28 cellular contexts compared by ENCODE assay signal in the genomic region with DNA sequence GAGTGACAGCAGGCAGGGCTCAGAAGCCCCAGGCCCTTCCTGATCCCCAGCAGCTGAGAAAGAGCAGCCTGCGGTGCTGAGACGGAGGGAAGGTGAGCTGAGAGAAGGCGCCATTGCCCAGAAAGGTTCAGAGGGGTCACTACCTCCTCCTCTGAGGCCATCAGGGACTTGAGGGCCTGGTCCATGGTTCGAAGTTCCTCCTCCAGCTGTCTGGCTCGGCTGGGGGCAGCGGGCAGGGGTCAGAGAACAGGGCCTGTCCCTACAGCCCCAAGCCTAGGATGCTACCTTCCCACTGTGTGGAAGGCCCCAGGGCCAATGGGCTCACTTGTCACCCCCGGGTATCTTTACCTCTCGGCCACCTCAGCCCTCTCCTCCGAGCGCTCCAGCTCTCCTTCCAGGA. TPM values are rescaled to one million over a fixed set of nuclear protein-coding genes. Genes with fewer than 3 reads are reported as not detected.
DNase-seq lines count a peak whose midpoint lies in the region; ATAC-seq, FAIRE-seq and TF ChIP-seq lines count a peak whose summit lies in the region.
"Had no signal": no experiment of that assay in that cellular context is flagged by ENCODE, and none has a peak within 500 bp of the region (broad histone marks: within the 10 kb centered on the region; RNA-seq: fewer than 3 reads in every experiment).

No MANE protein-coding gene starts in this region.

- H3K23ac ChIP-seq in IMR-90 (ENCODE audit: low read depth, low read length), result no peak overlapping the region; the same call in 1 of the 2 replicates

- H2AK9ac ChIP-seq in IMR-90 (replicated peaks; ENCODE audit: low read depth, low read length, poor library complexity), result peak overlapping the region; percentile 31

- H3K4me3 Mint-ChIP-seq in astrocyte (ENCODE audit: unreplicated experiment), result peak overlapping the region; percentile 94
- H3K4me3 Mint-ChIP-seq in natural killer cell, result no peak overlapping the region
- H3K4me3 Mint-ChIP-seq in naive thymus-derived CD8-positive, alpha-beta T cell, result no peak overlapping the region
- H3K4me3 Mint-ChIP-seq: activated CD8-positive, alpha-beta T cell treated with anti-CD3 and anti-CD28 coated beads for 36 hours had no signal

- H3K36me3 Mint-ChIP-seq in astrocyte (ENCODE audit: low read depth, unreplicated experiment) (peaks cover 40% of the 10 kb centered on the region), natural killer cell (no peaks in the 10 kb centered on the region)
- H3K36me3 Mint-ChIP-seq in naive thymus-derived CD8-positive, alpha-beta T cell, result no peaks in the 10 kb centered on the region
- H3K36me3 Mint-ChIP-seq: activated naive CD4-positive, alpha-beta T cell treated with anti-CD3 and anti-CD28 coated beads, Interleukin-2, amount 50 U/mL, for 72 hours had no signal

- H3K9ac ChIP-seq in IMR-90 (ENCODE audit: low read depth, low read length) (peak overlapping the region; percentile 24; the same call in 1 of the 2 replicates), astrocyte (ENCODE audit: low read length) (peak overlapping the region; percentile 35), stomach smooth muscle (ENCODE audit: low read length in 2 of 2) (peak overlapping the region; percentile 72 to 86)

- no peak overlapping the region for H4K91ac ChIP-seq in IMR-90 (ENCODE audit: insufficient read depth, low read depth, low read length)

- no peaks in the 10 kb centered on the region for H3K27me3 Mint-ChIP-seq in astrocyte (ENCODE audit: low read depth, unreplicated experiment)
- no peaks in the 10 kb centered on the region for H3K27me3 Mint-ChIP-seq in natural killer cell (ENCODE audit: low read depth in 2 of 2)
- no peaks in the 10 kb centered on the region for H3K27me3 Mint-ChIP-seq in naive thymus-derived CD8-positive, alpha-beta T cell
- H3K27me3 Mint-ChIP-seq: activated CD8-positive, alpha-beta T cell treated with anti-CD3 and anti-CD28 coated beads for 36 hours had no signal

- peak overlapping the region; percentile 22; the same call in 1 of the 2 replicates for H3K14ac ChIP-seq in IMR-90 (replicated peaks; ENCODE audit: low read depth, low read length)

- peaks cover 62% of the 10 kb centered on the region for H3K79me2 ChIP-seq in astrocyte (ENCODE audit: insufficient read depth, low read length)

- no peak for TF ChIP-seq POLR2A in IMR-90 (IDR thresholded peaks at IDR 0.05; ENCODE audit: low read depth, low read length)

- H3K27me3 ChIP-seq in IMR-90 (ENCODE audit: control insufficient read depth, insufficient read depth, low read length) (no peaks in the 10 kb centered on the region), astrocyte (ENCODE audit: insufficient read depth, low read length) (no peaks in the 10 kb centered on the region), stomach smooth muscle (ENCODE audit: control insufficient read depth in 1 of 2, insufficient read depth in 2 of 2, low read length in 2 of 2) (no peaks in the 10 kb centered on the region)
- H3K27me3 ChIP-seq: MG63 had no signal

- no peak overlapping the region for H3K56ac ChIP-seq in IMR-90 (ENCODE audit: extremely low read depth, insufficient read depth, low read length)

- no peak overlapping the region for H4K5ac ChIP-seq in IMR-90 (ENCODE audit: low read depth, low read length)

- TF ChIP-seq CTCF in IMR-90 (conservative IDR thresholded peaks at IDR 0.05; ENCODE audit: low read depth, low read length) (no peak), astrocyte (IDR thresholded peaks at IDR 0.05; ENCODE audit: insufficient read depth, low read depth, low read length) (no peak), natural killer cell (IDR thresholded peaks at IDR 0.05) (no peak)

- no peak overlapping the region for H2BK120ac ChIP-seq in IMR-90 (ENCODE audit: low read depth, low read length)

- no peak overlapping the region for H3K27ac Mint-ChIP-seq in astrocyte (ENCODE audit: unreplicated experiment)
- H3K27ac Mint-ChIP-seq in natural killer cell, result no peak overlapping the region
- peak overlapping the region in 1 of 10 donors; percentile 67 for H3K27ac Mint-ChIP-seq in naive thymus-derived CD8-positive, alpha-beta T cell
- H3K27ac Mint-ChIP-seq: activated CD8-positive, alpha-beta T cell treated with anti-CD3 and anti-CD28 coated beads for 36 hours; progenitor cell of endocrine pancreas had no signal

- H3K9me3 Mint-ChIP-seq in astrocyte (ENCODE audit: unreplicated experiment) (no peaks in the 10 kb centered on the region), natural killer cell (no peaks in the 10 kb centered on the region)
- H3K9me3 Mint-ChIP-seq in naive thymus-derived CD8-positive, alpha-beta T cell, result no peaks in the 10 kb centered on the region
- H3K9me3 Mint-ChIP-seq: activated CD8-positive, alpha-beta T cell treated with anti-CD3 and anti-CD28 coated beads for 36 hours; activated naive CD4-positive, alpha-beta T cell treated with anti-CD3 and anti-CD28 coated beads, Interleukin-2, amount 50 U/mL, for 72 hours had no signal

- no peak overlapping the region for H2BK15ac ChIP-seq in IMR-90 (ENCODE audit: low read depth, low read length)

- peaks cover 13 to 88% of the 10 kb centered on the region in 2 experiments for H3K79me1 ChIP-seq in IMR-90 (ENCODE audit: low read depth in 1 of 2, low read length in 2 of 2)

- in situ Hi-C loops in IMR-90 (cut with MboI; ENCODE audit: low sequenced_read_pairs), result no loop called here

- H3K4me3 ChIP-seq in IMR-90 (ENCODE audit: insufficient read depth, low read depth, low read length), result no peak overlapping the region
- no peak overlapping the region for H3K4me3 ChIP-seq in astrocyte (ENCODE audit: insufficient read depth, low read depth, low read length)
- peak overlapping the region; percentile 92 to 95 for H3K4me3 ChIP-seq in stomach smooth muscle (ENCODE audit: low read length in 2 of 2)
- H3K4me3 ChIP-seq: GM12878, MG63 had no signal

- H4K20me1 ChIP-seq in IMR-90 (ENCODE audit: insufficient read depth, low read length), result peaks cover 98% of the 10 kb centered on the region
- H4K20me1 ChIP-seq in astrocyte (ENCODE audit: insufficient read depth, low read length), result peaks cover 96% of the 10 kb centered on the region

- POLR2A ChIA-PET in IMR-90 (lab: Charles Lee; ENCODE audit: unreplicated experiment), result interaction anchor here (2.8 to 3.8 kb wide), 2 partner anchors 15 to 24 kb away, joined by 11 to 14 read pairs; no protein-coding TSS in a partner anchor
- POLR2A ChIA-PET in naive thymus-derived CD8-positive, alpha-beta T cell (lab: Charles Lee), result interaction anchor here (0.8 kb wide), 1 partner anchor 27 kb away, joined by 3 read pairs; the partner anchor contains the start of genes CCDC107 and RMRP

- H3K4me1 ChIP-seq in IMR-90 (ENCODE audit: control insufficient read depth, insufficient read depth, low read length), result peaks cover 57% of the 10 kb centered on the region
- peaks cover 65% of the 10 kb centered on the region for H3K4me1 ChIP-seq in astrocyte (ENCODE audit: insufficient read depth, low read length)
- peaks cover 59% of the 10 kb centered on the region for H3K4me1 ChIP-seq in stomach smooth muscle (ENCODE audit: control insufficient read depth, insufficient read depth, low read length)

- DNase-seq in IMR-90 (no peak), astrocyte (ENCODE audit: low read depth) (no peak), posterior vena cava (ENCODE audit: low spot score) (peak; percentile 53), RKO (ENCODE audit: low spot score) (no peak), natural killer cell (no peak)
- no peak for DNase-seq in naive thymus-derived CD8-positive, alpha-beta T cell
- DNase-seq: activated CD4-positive, alpha-beta T cell treated with anti-CD3 and anti-CD28 coated beads for 1 hour; activated CD8-positive, alpha-beta T cell treated with anti-CD3 and anti-CD28 coated beads for 36 hours; cerebellar nuclear complex; KG1; MG63; NCI-H1105 treated with DMSO at 0.1 percent for 48 hours; NCI-H2081; NCI-H2227 treated with DMSO at 0.1 percent for 48 hours; NCI-H774; stimulated activated CD4-positive, alpha-beta T cell treated with anti-CD3 and anti-CD28 coated beads, Interleukin-2, amount 100 ng/mL, for 48 hours; T-helper 2 cell had no signal

- H3K9me3 ChIP-seq in IMR-90 (ENCODE audit: control insufficient read depth, insufficient read depth, low read length) (no peaks in the 10 kb centered on the region), astrocyte (ENCODE audit: insufficient read depth, low read depth, low read length) (no peaks in the 10 kb centered on the region), stomach smooth muscle (ENCODE audit: control insufficient read depth in 2 of 2, low read length in 2 of 2) (no peaks in the 10 kb centered on the region)
- H3K9me3 ChIP-seq: MG63 had no signal

- peaks cover 63% of the 10 kb centered on the region for H3K4me1 Mint-ChIP-seq in astrocyte (ENCODE audit: low read depth, unreplicated experiment)
- H3K4me1 Mint-ChIP-seq in natural killer cell, result peaks cover 0 to 10% of the 10 kb centered on the region in 2 donors
- peaks cover 5 to 19% (median 8%) of the 10 kb centered on the region in 4 donors for H3K4me1 Mint-ChIP-seq in naive thymus-derived CD8-positive, alpha-beta T cell

- H2BK20ac ChIP-seq in IMR-90 (ENCODE audit: low read depth, low read length), result no peak overlapping the region

- peaks cover 51% of the 10 kb centered on the region for H3K9me1 ChIP-seq in IMR-90 (ENCODE audit: insufficient read depth, low read length)

- no peak for FAIRE-seq in astrocyte (lab: Jason Lieb, UNC)
- FAIRE-seq: D721Med, GM12878, HTR-8/SVneo, islet of Langerhans had no signal

- CTCF ChIA-PET in IMR-90 (lab: Yijun Ruan, JAX), result interaction anchor here (0.5 to 0.6 kb wide), 2 partner anchors 39 to 44 kb away, joined by 3 read pairs; no protein-coding TSS in a partner anchor

- peak overlapping the region; percentile 11; the same call in 1 of the 2 replicates for H3K27ac ChIP-seq in IMR-90 (ENCODE audit: insufficient read depth, low read length)
- H3K27ac ChIP-seq in astrocyte (ENCODE audit: low read depth, low read length), result no peak overlapping the region
- peak overlapping the region; percentile 100 for H3K27ac ChIP-seq in stomach smooth muscle (ENCODE audit: low read length)

- H3K36me3 ChIP-seq in IMR-90 (ENCODE audit: control insufficient read depth, insufficient read depth, low read length) (peaks cover 67% of the 10 kb centered on the region), astrocyte (ENCODE audit: insufficient read depth, low read length) (peaks cover 58% of the 10 kb centered on the region), stomach smooth muscle (ENCODE audit: control insufficient read depth in 2 of 2, insufficient read depth in 2 of 2, low read length in 2 of 2) (peaks cover 57 to 69% of the 10 kb centered on the region in 2 donors)

- TF ChIP-seq RAD21 in IMR-90 (IDR thresholded peaks at IDR 0.05; ENCODE audit: low read length), result no peak

- H2AK5ac ChIP-seq in IMR-90 (ENCODE audit: low read depth, low read length), result no peak overlapping the region

- H3K4ac ChIP-seq in IMR-90 (ENCODE audit: low read depth, low read length), result no peak overlapping the region

- H4K8ac ChIP-seq in IMR-90 (ENCODE audit: low read depth in 2 of 2, low read length in 2 of 2), result no peak overlapping the region

- H3K18ac ChIP-seq in IMR-90 (ENCODE audit: low read depth, low read length), result no peak overlapping the region

- H2BK5ac ChIP-seq in IMR-90 (ENCODE audit: low read depth, low read length, poor library complexity, severe bottlenecking), result peak overlapping the region; percentile 25

- BruUV-seq in IMR-90 (replicated peaks; lab: Mats Ljungman, UMichigan), result no TSS peak

- ATAC-seq in IMR-90 (ENCODE audit: low read depth), result no peak
- ATAC-seq in GM19467 (IDR thresholded peaks at IDR 0.05; ENCODE audit: unreplicated experiment), result no peak
- no peak for ATAC-seq in natural killer cell
- no peak for ATAC-seq in naive thymus-derived CD8-positive, alpha-beta T cell
- ATAC-seq: activated CD8-positive, alpha-beta T cell treated with anti-CD3 and anti-CD28 coated beads for 36 hours; activated naive CD4-positive, alpha-beta T cell treated with anti-CD3 and anti-CD28 coated beads, Interleukin-2, amount 50 U/mL, for 72 hours; GM12878 had no signal

- 100% methylated on average over 1 of the region's 10 CpGs; no CpG with 5 or more reads in 1 of the 2 experiments for WGBS in IMR-90 (ENCODE audit: extremely low coverage in 2 of 2, insufficient read length in 1 of 2), 2 experiments

- H2AFZ ChIP-seq in IMR-90 (replicated peaks; ENCODE audit: low read length, poor library complexity) (no peak overlapping the region), astrocyte (ENCODE audit: low read depth, low read length) (no peak overlapping the region)

- H3K4me2 ChIP-seq in IMR-90 (ENCODE audit: low read depth, low read length) (peak overlapping the region; percentile 14; the same call in 1 of the 2 replicates), astrocyte (ENCODE audit: low read length) (peak overlapping the region; percentile 100)

- dilution Hi-C loops in IMR-90 (cut with HindIII; ENCODE audit: low sequenced_read_pairs, unreplicated experiment), result no loop called here

- intact Hi-C loops in IMR-90 (cut with micrococcal nuclease) (loop anchor here (10.0 kb wide), 1 partner anchor 80 kb away; the partner anchor contains the start of gene TESK1), posterior vena cava (cut with DNase I) (no loop called here), natural killer cell (cut with micrococcal nuclease) (no loop called here)

RNA-seq across cellular contexts. Expression of gene TPM2, which starts 4.8 kb away (rescaled TPM):
- total RNA-seq in IMR-90 (2012; rRNA removed), result 960 and 1,994 TPM in 2 replicates
- 2,500 and 2,548 TPM in 2 replicates for polyA plus RNA-seq in IMR-90 (2012; rRNA removed)
- polyA plus RNA-seq in IMR-90 (2012; cell fraction: cytosol; rRNA removed), result 1,868 and 3,037 TPM in 2 replicates
- polyA plus RNA-seq in IMR-90 (2012; cell fraction: nucleus; rRNA removed; ENCODE audit: low replicate concordance), result 2,387 and 3,173 TPM in 2 replicates
- total RNA-seq in astrocyte, result 1,947 and 2,001 TPM in 2 replicates
- total RNA-seq in posterior vena cava, result 1,000 to 10,000 TPM; 2,096 to 3,529 TPM
- total RNA-seq in natural killer cell, result 10 to 100 TPM; 20.9 to 23.8 (median 22.9) TPM
- 10 to 100 TPM; 92.3 to 98.5 TPM for total RNA-seq in naive thymus-derived CD8-positive, alpha-beta T cell
- polyA plus RNA-seq in naive thymus-derived CD8-positive, alpha-beta T cell, result under 1 TPM in 1 of 3 donors, not detected in 2; 0.34 TPM
- polyA plus RNA-seq: neural cell had no signal

RNA-seq across cellular contexts. Expression of gene CA9, which starts 11.2 kb away (rescaled TPM):
- total RNA-seq in IMR-90 (2012; rRNA removed), result 0.54 and 0.56 TPM in 2 replicates
- polyA plus RNA-seq in IMR-90 (2012; rRNA removed), result 3.7 and 3.9 TPM in 2 replicates
- 5.2 and 9.9 TPM in 2 replicates for polyA plus RNA-seq in IMR-90 (2012; cell fraction: cytosol; rRNA removed)
- 2.5 and 4.3 TPM in 2 replicates for polyA plus RNA-seq in IMR-90 (2012; cell fraction: nucleus; rRNA removed; ENCODE audit: low replicate concordance)
- not detected in 2 replicates for total RNA-seq in astrocyte
- total RNA-seq in posterior vena cava, result 1 to 10 TPM in 1 of 2 donors, not detected in 1; 1.2 TPM
- total RNA-seq in natural killer cell, result not detected
- not detected for total RNA-seq in naive thymus-derived CD8-positive, alpha-beta T cell
- not detected for polyA plus RNA-seq in naive thymus-derived CD8-positive, alpha-beta T cell
- total RNA-seq: glomerular endothelial cell, mononuclear cell had no signal
- polyA plus RNA-seq: neural cell had no signal

RNA-seq across cellular contexts. Expression of gene ARHGEF39, which starts 19.9 kb away (rescaled TPM):
- total RNA-seq in IMR-90 (2012; rRNA removed), result 0.56 and 2.5 TPM in 2 replicates
- 2.1 and 2.8 TPM in 2 replicates for polyA plus RNA-seq in IMR-90 (2012; rRNA removed)
- 0.82 and 1.1 TPM in 2 replicates for polyA plus RNA-seq in IMR-90 (2012; cell fraction: cytosol; rRNA removed)
- polyA plus RNA-seq in IMR-90 (2012; cell fraction: nucleus; rRNA removed; ENCODE audit: low replicate concordance), result 7.1 and 7.2 TPM in 2 replicates
- total RNA-seq in astrocyte, result 0.53 and 1.0 TPM in 2 replicates
- total RNA-seq in posterior vena cava, result under 1 TPM; 0.29 to 0.46 TPM
- 1 to 10 TPM; 1.3 to 3.2 (median 1.5) TPM for total RNA-seq in natural killer cell
- total RNA-seq in naive thymus-derived CD8-positive, alpha-beta T cell, result under 1 TPM in 1 of 2 experiments, not detected in 1; 0.29 TPM
- under 1 TPM; 0.13 to 0.25 (median 0.24) TPM for polyA plus RNA-seq in naive thymus-derived CD8-positive, alpha-beta T cell

RNA-seq across cellular contexts. Expression of gene CCDC107, which starts 26.8 kb away (rescaled TPM):
- total RNA-seq in IMR-90 (2012; rRNA removed) (6.8 and 10.0 TPM in 2 replicates), astrocyte (15.5 and 18.8 TPM in 2 replicates), posterior vena cava (10 to 100 TPM; 54.6 to 60.3 TPM), natural killer cell (10 to 100 TPM; 30.9 to 37.9 (median 36.8) TPM)
- polyA plus RNA-seq in IMR-90 (2012; rRNA removed), result 21.1 and 24.4 TPM in 2 replicates
- polyA plus RNA-seq in IMR-90 (2012; cell fraction: cytosol; rRNA removed), result 15.4 and 21.2 TPM in 2 replicates
- polyA plus RNA-seq in IMR-90 (2012; cell fraction: nucleus; rRNA removed; ENCODE audit: low replicate concordance), result 17.3 and 33.3 TPM in 2 replicates
- total RNA-seq in naive thymus-derived CD8-positive, alpha-beta T cell, result 10 to 100 TPM; 13.8 to 16.6 TPM
- 10 to 100 TPM; 45.9 to 59.0 (median 51.5) TPM for polyA plus RNA-seq in naive thymus-derived CD8-positive, alpha-beta T cell

RNA-seq across cellular contexts. Expression of gene RMRP, which starts 27.1 kb away (rescaled TPM):
- 13,690 and 21,707 TPM in 2 replicates for total RNA-seq in IMR-90 (2012; rRNA removed)
- 39.7 and 88.0 TPM in 2 replicates for polyA plus RNA-seq in IMR-90 (2012; rRNA removed)
- not detected in 2 replicates for polyA plus RNA-seq in IMR-90 (2012; cell fraction: cytosol; rRNA removed)
- not detected in 2 replicates for polyA plus RNA-seq in IMR-90 (2012; cell fraction: nucleus; rRNA removed; ENCODE audit: low replicate concordance)
- total RNA-seq in astrocyte, result 13,402 and 14,410 TPM in 2 replicates
- over 10,000 TPM; 18,238 to 21,166 TPM for total RNA-seq in posterior vena cava
- total RNA-seq in natural killer cell, result 1,000 to 10,000 TPM; 5,042 to 6,602 (median 5,874) TPM
- over 10,000 TPM; 14,495 to 21,271 TPM for total RNA-seq in naive thymus-derived CD8-positive, alpha-beta T cell
- polyA plus RNA-seq in naive thymus-derived CD8-positive, alpha-beta T cell, result 10 to 100 TPM in 1 of 3 donors, not detected in 2; 33.0 TPM
- polyA plus RNA-seq: neural cell had no signal

Comparison
In these comparisons a context has a peak if more than half of its experiments do, and no peak if none do; other contexts are left out.
1. H3K4me3 ChIP-seq: peak in stomach smooth muscle (2 of 2); none in IMR-90 (single experiment) and astrocyte (single experiment).
2. H3K9ac ChIP-seq: peak in every context shown above with its lines; median percentile 79 in stomach smooth muscle; 35 in astrocyte; 24 in IMR-90.